Comparison of ENCODE assay signal across 22 cellular contexts in genomic region chr9:12674961-12675360, GRCh38. TPM values are rescaled to one million over a fixed set of nuclear protein-coding genes. Genes with fewer than 3 reads are reported as not detected.
A peak's percentile ranks its signal among the peaks of the same experiment; 100 is the strongest.
DNase-seq lines count a peak whose midpoint lies in the region; ATAC-seq and FAIRE-seq lines count a peak whose summit lies in the region.
"Had no signal": no experiment of that assay in that cellular context is flagged by ENCODE, and none has a peak within 500 bp of the region (broad histone marks: within the 10 kb centered on the region; RNA-seq: fewer than 3 reads in every experiment).

No MANE protein-coding gene starts in this region.

- ATAC-seq in activated T-cell treated with anti-CD3 and anti-CD28 coated beads, Interleukin-2, amount 50 U/mL, for 72 hours (replicated peaks in 1 of 2): no peak
- ATAC-seq in HG02938 (IDR thresholded peaks at IDR 0.05; ENCODE audit: unreplicated experiment): no peak
- ATAC-seq: A549; CD8-positive, alpha-beta T cell; GM12878 had no signal

- H3K9me3 Mint-ChIP-seq in activated T-cell treated with anti-CD3 and anti-CD28 coated beads, Interleukin-2, amount 50 U/mL, for 72 hours: peaks cover 3% of the 10 kb centered on the region in 2 donors

- peak; percentile 42 for DNase-seq in COLO829 (ENCODE audit: low spot score)
- DNase-seq in foreskin melanocyte: peak; percentile 99
- DNase-seq in activated T-cell treated with anti-CD3 and anti-CD28 coated beads, Interleukin-2, amount 50 U/mL, for 72 hours: no peak
- DNase-seq: AML-193; CD4-positive, alpha-beta T cell; CD8-positive, alpha-beta T cell; COR-L47; DMS 273 treated with DMSO at 0.1 percent for 48 hours; DMS153; DMS53; DMS79; DND-41; EL; GDM1 had no signal

- H3K36me3 Mint-ChIP-seq in activated T-cell treated with anti-CD3 and anti-CD28 coated beads, Interleukin-2, amount 50 U/mL, for 72 hours (ENCODE audit: insufficient read depth in 2 of 2): no peaks in the 10 kb centered on the region
- H3K36me3 Mint-ChIP-seq: CD8-positive, alpha-beta T cell had no signal

- no peak overlapping the region for H3K4me3 Mint-ChIP-seq in activated T-cell treated with anti-CD3 and anti-CD28 coated beads, Interleukin-2, amount 50 U/mL, for 72 hours
- H3K4me3 Mint-ChIP-seq: B cell; CD4-positive, alpha-beta T cell; CD8-positive, alpha-beta T cell had no signal

- no peaks in the 10 kb centered on the region for H3K4me1 Mint-ChIP-seq in activated T-cell treated with anti-CD3 and anti-CD28 coated beads, Interleukin-2, amount 50 U/mL, for 72 hours (ENCODE audit: low read depth)
- H3K4me1 Mint-ChIP-seq: B cell had no signal

- no peaks in the 10 kb centered on the region for H3K27me3 Mint-ChIP-seq in activated T-cell treated with anti-CD3 and anti-CD28 coated beads, Interleukin-2, amount 50 U/mL, for 72 hours (ENCODE audit: low read depth)
- H3K27me3 Mint-ChIP-seq: B cell; CD4-positive, alpha-beta T cell had no signal

- FAIRE-seq in TTC549 (lab: Jason Lieb, UNC): peak; percentile 99
- FAIRE-seq: A549, GM12878, GM12892, GM18507 had no signal

- H3K27ac Mint-ChIP-seq in activated T-cell treated with anti-CD3 and anti-CD28 coated beads, Interleukin-2, amount 50 U/mL, for 72 hours: no peak overlapping the region
- H3K27ac Mint-ChIP-seq: B cell; CD4-positive, alpha-beta T cell; CD8-positive, alpha-beta T cell had no signal

RNA-seq across cellular contexts. Expression of gene TYRP1, which starts 18.2 kb away (rescaled TPM):
- total RNA-seq in activated T-cell treated with anti-CD3 and anti-CD28 coated beads, Interleukin-2, amount 50 U/mL, for 72 hours: not detected
- total RNA-seq: B cell; CD4-positive, alpha-beta T cell; CD8-positive, alpha-beta T cell; G401; GM12878 had no signal

Comparison
In these comparisons a context has a peak if more than half of its experiments do, and no peak if none do; other contexts are left out.
1. DNase-seq: peak in COLO829 (single experiment) and foreskin melanocyte (single experiment); none in activated T-cell treated with anti-CD3 and anti-CD28 coated beads, Interleukin-2, amount 50 U/mL, for 72 hours (0 of 2).